1 cellular context compared by ENCODE assay signal in the genomic region with DNA sequence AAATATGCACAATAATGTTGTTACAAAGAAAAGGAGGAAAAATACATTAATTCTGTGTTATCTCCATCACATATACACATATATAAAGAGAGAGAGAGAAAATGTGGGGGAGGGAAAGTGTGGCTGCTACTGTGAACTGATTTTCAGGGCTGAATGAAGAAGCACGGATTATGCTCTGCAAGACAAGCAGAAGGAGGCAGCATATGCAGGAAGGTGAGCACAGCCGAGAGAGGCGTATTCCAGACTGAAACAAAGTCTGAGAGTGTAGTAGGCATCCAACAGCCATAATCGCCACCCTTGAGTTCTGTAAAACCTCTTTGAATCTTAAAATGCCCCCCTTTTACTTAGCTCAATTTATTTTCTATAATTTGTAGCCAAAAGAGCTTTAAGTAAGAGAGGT.
TF ChIP-seq lines count a peak whose summit lies in the region.

No MANE protein-coding gene starts in this region.

TF ChIP-seq in WTC11, 78 proteins besides CTCF, POLR2A, EP300 and RAD21 (continued from another document):
- TF ChIP-seq, protein P1, sequence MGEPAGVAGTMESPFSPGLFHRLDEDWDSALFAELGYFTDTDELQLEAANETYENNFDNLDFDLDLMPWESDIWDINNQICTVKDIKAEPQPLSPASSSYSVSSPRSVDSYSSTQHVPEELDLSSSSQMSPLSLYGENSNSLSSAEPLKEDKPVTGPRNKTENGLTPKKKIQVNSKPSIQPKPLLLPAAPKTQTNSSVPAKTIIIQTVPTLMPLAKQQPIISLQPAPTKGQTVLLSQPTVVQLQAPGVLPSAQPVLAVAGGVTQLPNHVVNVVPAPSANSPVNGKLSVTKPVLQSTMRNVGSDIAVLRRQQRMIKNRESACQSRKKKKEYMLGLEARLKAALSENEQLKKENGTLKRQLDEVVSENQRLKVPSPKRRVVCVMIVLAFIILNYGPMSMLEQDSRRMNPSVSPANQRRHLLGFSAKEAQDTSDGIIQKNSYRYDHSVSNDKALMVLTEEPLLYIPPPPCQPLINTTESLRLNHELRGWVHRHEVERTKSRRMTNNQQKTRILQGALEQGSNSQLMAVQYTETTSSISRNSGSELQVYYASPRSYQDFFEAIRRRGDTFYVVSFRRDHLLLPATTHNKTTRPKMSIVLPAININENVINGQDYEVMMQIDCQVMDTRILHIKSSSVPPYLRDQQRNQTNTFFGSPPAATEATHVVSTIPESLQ (CRISPR knock-in tag; IDR thresholded peaks at IDR 0.05), result no peak
